In the genomic region with DNA sequence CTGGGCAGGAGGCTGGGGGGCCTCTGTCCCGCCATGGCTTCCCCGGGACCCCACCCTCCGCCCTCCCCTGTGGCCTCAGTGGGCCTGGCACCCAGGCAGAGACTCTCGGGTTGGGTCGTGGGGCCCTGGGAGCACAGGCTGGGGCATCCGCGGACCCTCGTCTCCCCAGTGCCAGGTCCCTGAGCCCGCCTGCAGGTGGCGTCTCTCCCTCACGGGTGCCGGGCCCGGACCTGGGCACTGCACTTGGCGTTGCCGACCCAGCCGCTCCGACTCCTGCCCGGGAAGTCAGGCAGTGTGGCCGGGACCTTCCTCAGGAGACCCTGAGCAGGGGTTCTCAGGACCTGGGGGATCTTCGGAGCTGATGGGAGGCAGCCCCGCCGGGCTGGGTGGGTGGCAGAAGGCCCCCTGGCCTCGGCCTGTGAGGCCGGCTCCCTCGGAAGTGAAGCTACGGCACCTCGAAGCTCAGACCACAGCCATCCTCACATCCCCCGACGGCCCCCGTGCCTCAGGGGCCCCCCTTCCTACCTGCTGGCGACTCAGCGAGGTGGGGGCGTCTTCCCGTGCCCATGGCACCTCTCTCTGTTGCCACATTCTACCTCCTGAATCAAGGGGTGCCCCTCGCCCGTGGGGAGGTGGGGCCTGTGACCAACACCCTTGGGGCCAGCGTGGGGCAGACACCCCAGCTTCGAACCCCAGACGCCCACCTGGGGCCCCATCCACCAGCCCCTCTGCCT, we compare ENCODE assay signal across 8 cellular contexts. TPM values are rescaled to one million over a fixed set of nuclear protein-coding genes. Genes with fewer than 3 reads are reported as not detected.
DNase-seq lines count a peak whose midpoint lies in the region; ATAC-seq and TF ChIP-seq lines count a peak whose summit lies in the region.

No MANE protein-coding gene starts in this region.

- H3K36me3 ChIP-seq in gastrocnemius medialis = no peaks in the 10 kb centered on the region

- H3K27me3 ChIP-seq in gastrocnemius medialis = peaks cover 4 to 16% (median 6%) of the 10 kb centered on the region in 3 donors

- in situ Hi-C loops in astrocyte of the cerebellum (cut with HindIII; ENCODE audit: low sequenced_read_pairs) = no loop called here
- in situ Hi-C loops in gastrocnemius medialis (cut with MboI; ENCODE audit: low sequenced_read_pairs in 4 of 4) = loop anchor here in 1 of 4 donors (25.0 kb wide), 1 partner anchor 140 kb away; a partner anchor contains a TSS

- H3K4me3 ChIP-seq in astrocyte of the cerebellum (ENCODE audit: low read depth, low read length) (no peak overlapping the region), gastrocnemius medialis (peak overlapping the region; percentile 2 to 57 (median 32))

- H3K4me1 ChIP-seq in gastrocnemius medialis = no peaks in the 10 kb centered on the region

- intact Hi-C loops in gastrocnemius medialis (cut with DNase I; ENCODE audit: low total_unique reads) = loop anchor here (2.0 kb wide), 1 partner anchor 169 kb away; no protein-coding TSS in a partner anchor

- peak; percentile 86 for DNase-seq in AG08395 (ENCODE audit: low spot score)
- peak; percentile 70 for DNase-seq in LoVo (ENCODE audit: low spot score)
- peak; percentile 84 for DNase-seq in T-helper 9 cell
- peak; percentile 19 for DNase-seq in astrocyte of the cerebellum (ENCODE audit: low read depth)
- DNase-seq in hippocampal formation (lab: John Stamatoyannopoulos, UW) = peak; percentile 39 to 67
- DNase-seq in gastrocnemius medialis = peak; percentile 35 to 47

- H3K27ac ChIP-seq in gastrocnemius medialis = no peak overlapping the region

- peak; percentile 78 for TF ChIP-seq CTCF in astrocyte of the cerebellum (IDR thresholded peaks at IDR 0.05; ENCODE audit: low read depth, low read length, missing control alignments)
- peak; percentile 67 to 85 (median 83) for TF ChIP-seq CTCF in gastrocnemius medialis (IDR thresholded peaks at IDR 0.05 in 4 of 5, conservative IDR thresholded peaks at IDR 0.05 in 1 of 5)

- ATAC-seq in GM18502 (IDR thresholded peaks at IDR 0.05; ENCODE audit: poor library complexity, unreplicated experiment) (peak; percentile 58), gastrocnemius medialis (peak; percentile 59 to 64), GM18498 (IDR thresholded peaks at IDR 0.05; ENCODE audit: unreplicated experiment) (no peak)

- no peaks in the 10 kb centered on the region for H3K9me3 ChIP-seq in gastrocnemius medialis

- TF ChIP-seq POLR2A in gastrocnemius medialis (IDR thresholded peaks at IDR 0.05) = no peak

RNA-seq across cellular contexts. Expression of a gene that starts 6.4 kb away (rescaled TPM):
- total RNA-seq in gastrocnemius medialis = 1 to 10 TPM; 2.8 to 6.4 (median 5.3) TPM

RNA-seq across cellular contexts. Expression of a gene that starts 48.1 kb away (rescaled TPM):
- total RNA-seq in gastrocnemius medialis = not detected

RNA-seq across cellular contexts. Expression of a gene that starts 51.4 kb away (rescaled TPM):
- under 1 TPM in 2 of 4 donors, not detected in 2; 0.13 to 0.16 TPM for total RNA-seq in gastrocnemius medialis

Comparison
In these comparisons a context has a peak if more than half of its experiments do, and no peak if none do; other contexts are left out.
1. DNase-seq: peak in every context shown above with its lines; median percentile 86 in AG08395; 84 in T-helper 9 cell; 70 in LoVo; 53 in hippocampal formation; 41 in gastrocnemius medialis; 19 in astrocyte of the cerebellum.